20 cellular contexts compared by ENCODE assay signal in the genomic region with DNA sequence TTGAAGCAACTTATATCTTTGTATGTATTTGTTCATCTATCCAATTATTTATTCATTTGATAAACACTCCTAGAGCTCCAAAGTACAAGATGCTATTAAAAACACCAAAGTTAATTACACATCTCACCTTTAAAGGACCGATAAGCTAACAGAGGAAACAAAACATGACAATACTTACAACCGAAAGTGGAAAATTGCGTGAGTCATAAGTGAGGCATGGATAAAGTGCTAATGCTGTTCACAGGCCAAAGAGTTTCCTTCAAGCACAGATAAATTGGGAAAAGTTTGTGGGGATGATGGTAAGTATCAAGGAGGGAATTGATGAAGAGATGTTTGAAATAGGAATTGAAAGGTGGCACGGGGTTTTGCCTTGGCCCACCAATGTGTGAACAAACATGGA.
A peak's percentile ranks its signal among the peaks of the same experiment; 100 is the strongest.
DNase-seq lines count a peak whose midpoint lies in the region; FAIRE-seq and TF ChIP-seq lines count a peak whose summit lies in the region.
"Had no signal": no experiment of that assay in that cellular context is flagged by ENCODE, and none has a peak within 500 bp of the region (broad histone marks: within the 10 kb centered on the region; RNA-seq: fewer than 3 reads in every experiment).

No MANE protein-coding gene starts in this region.

- H4K20me1 ChIP-seq in endothelial cell of umbilical vein (replicated peaks; ENCODE audit: control insufficient read depth, extremely low read depth, insufficient read depth, low read length) = no peaks in the 10 kb centered on the region

- BruUV-seq in endothelial cell of umbilical vein (replicated peaks; lab: Mats Ljungman, UMichigan) = no TSS peak

- no peak overlapping the region for H3K27ac ChIP-seq in endothelial cell of umbilical vein (ENCODE audit: insufficient read depth, low read depth, low read length)
- H3K27ac ChIP-seq: cardiac muscle cell, tibial nerve had no signal

- H3K4me3 Mint-ChIP-seq in chondrocyte (ENCODE audit: unreplicated experiment) = no peak overlapping the region
- H3K4me3 Mint-ChIP-seq: effector memory CD8-positive, alpha-beta T cell; immature natural killer cell; stimulated activated memory B cell treated with anti-CD40 and anti-IgM and Interleukin-4, amounts not matched to agents 10 μg/mL and 1 μg/mL and 100 μg/mL, for 72 hours had no signal

- H3K9me3 ChIP-seq in endothelial cell of umbilical vein (replicated peaks; ENCODE audit: control insufficient read depth, insufficient read depth, low read length) (no peaks in the 10 kb centered on the region), HAP-1 (no peaks in the 10 kb centered on the region)
- H3K9me3 ChIP-seq: tibial nerve had no signal

- H3K9ac ChIP-seq in endothelial cell of umbilical vein (replicated peaks; ENCODE audit: extremely low read depth, insufficient read depth, low read length) = no peak overlapping the region

- in situ Hi-C loops in ACHN (cut with HindIII; ENCODE audit: low pct_ligation_motif_present, low pct_unique_long_range_greater_than_20kb, low sequenced_read_pairs) (no loop called here), HAP-1 (cut with MboI; ENCODE audit: low sequenced_read_pairs) (no loop called here)

- intact Hi-C loops in endothelial cell of umbilical vein (cut with micrococcal nuclease) = no loop called here

- no peak overlapping the region for H3K27ac Mint-ChIP-seq in chondrocyte (ENCODE audit: unreplicated experiment)
- H3K27ac Mint-ChIP-seq: activated naive CD4-positive, alpha-beta T cell treated with anti-CD3 and anti-CD28 coated beads, Interleukin-2, amount 50 U/mL, for 72 hours; effector memory CD8-positive, alpha-beta T cell; immature natural killer cell; stimulated activated memory B cell treated with anti-CD40 and anti-IgM and Interleukin-4, amounts not matched to agents 10 μg/mL and 1 μg/mL and 100 μg/mL, for 72 hours had no signal

- peak; percentile 83 for DNase-seq in ACHN
- DNase-seq in M059J (ENCODE audit: low read depth) = peak; percentile 60
- peak; percentile 76 for DNase-seq in endothelial cell of umbilical vein (ENCODE audit: low read depth, low spot score)
- DNase-seq in lung microvascular endothelial cell (ENCODE audit: low read depth in 2 of 2) = peak; percentile 11 to 81
- no peak for DNase-seq in chondrocyte (ENCODE audit: low spot score)
- DNase-seq in SIG-M5 treated with dmso at 0.1 percent for 504 hours (lab: John Stamatoyannopoulos, UW; ENCODE audit: unreplicated experiment) = no peak
- DNase-seq in GDM1 (lab: John Stamatoyannopoulos, UW) = no peak
- no peak for DNase-seq in HAP-1 (ENCODE audit: low spot score in 2 of 2)
- DNase-seq: activated CD4-positive, alpha-beta T cell treated with anti-CD3 and anti-CD28 coated beads, Interleukin-2, amount 50 U/mL, for 1 hour; activated T-cell treated with anti-CD3 and anti-CD28 coated beads, Interleukin-2, amount 50 U/mL, for 1 hour; effector memory CD8-positive, alpha-beta T cell; immature natural killer cell; NCI-H187 treated with DMSO at 0.1 percent for 48 hours; NCI-H510A; occipital lobe; T1000 had no signal

- TF ChIP-seq POLR2A in endothelial cell of umbilical vein (IDR thresholded peaks at IDR 0.05; ENCODE audit: low read depth, low read length) = no peak

- peak; percentile 92 for FAIRE-seq in endothelial cell of umbilical vein (lab: Jason Lieb, UNC)

- CTCF ChIA-PET in endothelial cell of umbilical vein (lab: Charles Lee) = no interaction called here

- H3K4me3 ChIP-seq in endothelial cell of umbilical vein (replicated peaks in 1 of 3; ENCODE audit: insufficient read depth in 1 of 3, low read depth in 1 of 3, low read length in 3 of 3) = no peak overlapping the region
- H3K4me3 ChIP-seq in HAP-1 = no peak overlapping the region
- H3K4me3 ChIP-seq: cardiac muscle cell, tibial nerve had no signal

- H3K36me3 ChIP-seq in endothelial cell of umbilical vein (ENCODE audit: control insufficient read depth in 2 of 2, extremely low read depth in 1 of 2, insufficient read depth in 2 of 2, low read length in 2 of 2) (no peaks in the 10 kb centered on the region), HAP-1 (replicated peaks) (no peaks in the 10 kb centered on the region)
- H3K36me3 ChIP-seq: cardiac muscle cell, tibial nerve had no signal

- H2AFZ ChIP-seq in endothelial cell of umbilical vein (ENCODE audit: low read depth, low read length) = no peak overlapping the region

- dilution Hi-C loops in endothelial cell of umbilical vein (cut with MboI; ENCODE audit: extremely low pct_ligation_motif_present, low sequenced_read_pairs) = no loop called here

- no peaks in the 10 kb centered on the region for H3K27me3 ChIP-seq in endothelial cell of umbilical vein (ENCODE audit: control insufficient read depth in 2 of 2, insufficient read depth in 2 of 2, low read length in 2 of 2)
- no peaks in the 10 kb centered on the region for H3K27me3 ChIP-seq in HAP-1 (ENCODE audit: low read depth)
- H3K27me3 ChIP-seq: cardiac muscle cell, tibial nerve had no signal

- no peaks in the 10 kb centered on the region for H3K36me3 Mint-ChIP-seq in chondrocyte (ENCODE audit: low read depth)
- H3K36me3 Mint-ChIP-seq: activated naive CD4-positive, alpha-beta T cell treated with anti-CD3 and anti-CD28 coated beads, Interleukin-2, amount 50 U/mL, for 72 hours; immature natural killer cell; stimulated activated memory B cell treated with anti-CD40 and anti-IgM and Interleukin-4, amounts not matched to agents 10 μg/mL and 1 μg/mL and 100 μg/mL, for 72 hours had no signal

- POLR2A ChIA-PET in endothelial cell of umbilical vein (lab: Charles Lee) = no interaction called here

- no peaks in the 10 kb centered on the region for H3K4me1 Mint-ChIP-seq in chondrocyte (ENCODE audit: low read depth)
- H3K4me1 Mint-ChIP-seq: immature natural killer cell; stimulated activated memory B cell treated with anti-CD40 and anti-IgM and Interleukin-4, amounts not matched to agents 10 μg/mL and 1 μg/mL and 100 μg/mL, for 72 hours had no signal

- no peaks in the 10 kb centered on the region for H3K79me2 ChIP-seq in endothelial cell of umbilical vein (ENCODE audit: control insufficient read depth, insufficient read depth, low read length)

- H3K9me3 Mint-ChIP-seq in chondrocyte (ENCODE audit: low read depth) = no peaks in the 10 kb centered on the region

- H3K27me3 Mint-ChIP-seq in chondrocyte (ENCODE audit: low read depth) = no peaks in the 10 kb centered on the region
- H3K27me3 Mint-ChIP-seq: effector memory CD8-positive, alpha-beta T cell; stimulated activated memory B cell treated with anti-CD40 and anti-IgM and Interleukin-4, amounts not matched to agents 10 μg/mL and 1 μg/mL and 100 μg/mL, for 72 hours had no signal

- peaks cover 3% of the 10 kb centered on the region for H3K4me1 ChIP-seq in endothelial cell of umbilical vein (ENCODE audit: control insufficient read depth, extremely low read depth, insufficient read depth, low read length)
- peaks cover 24% of the 10 kb centered on the region for H3K4me1 ChIP-seq in HAP-1

- H3K4me2 ChIP-seq in endothelial cell of umbilical vein (ENCODE audit: insufficient read depth, low read length) = no peak overlapping the region

- no peak for TF ChIP-seq CTCF in endothelial cell of umbilical vein (IDR thresholded peaks at IDR 0.05; ENCODE audit: extremely low read depth in 1 of 2, insufficient read depth in 1 of 2, low read depth in 1 of 2, low read length in 2 of 2)
- no peak for TF ChIP-seq CTCF in chondrocyte (IDR thresholded peaks at IDR 0.05)

- no peaks in the 10 kb centered on the region for H3K9me1 ChIP-seq in endothelial cell of umbilical vein (replicated peaks; ENCODE audit: control insufficient read depth, extremely low read depth, insufficient read depth, low read length)

TF ChIP-seq in endothelial cell of umbilical vein, 7 proteins besides CTCF, POLR2A, EP300 and RAD21:
- TF ChIP-seq, protein P1, sequence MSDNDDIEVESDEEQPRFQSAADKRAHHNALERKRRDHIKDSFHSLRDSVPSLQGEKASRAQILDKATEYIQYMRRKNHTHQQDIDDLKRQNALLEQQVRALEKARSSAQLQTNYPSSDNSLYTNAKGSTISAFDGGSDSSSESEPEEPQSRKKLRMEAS (IDR thresholded peaks at IDR 0.05; ENCODE audit: insufficient read depth, insufficient read length) = no peak
- TF ChIP-seq EZH2 (IDR thresholded peaks at IDR 0.05; ENCODE audit: borderline replicate concordance, low read depth, low read length, severe bottlenecking) (no peak), JUN (IDR thresholded peaks at IDR 0.05; ENCODE audit: borderline replicate concordance, insufficient read depth, insufficient read length, low read depth) (peak; percentile 60), FOS (IDR thresholded peaks at IDR 0.05; ENCODE audit: borderline replicate concordance, insufficient read depth, low read length) (peak; percentile 56)

Comparison
In these comparisons a context has a peak if more than half of its experiments do, and no peak if none do; other contexts are left out.
1. DNase-seq: peak in ACHN (single experiment), M059J (single experiment), endothelial cell of umbilical vein (single experiment) and lung microvascular endothelial cell (2 of 2); none in chondrocyte (single experiment), SIG-M5 treated with dmso at 0.1 percent for 504 hours (single experiment), GDM1 (single experiment) and HAP-1 (0 of 2).